In the genomic region with DNA sequence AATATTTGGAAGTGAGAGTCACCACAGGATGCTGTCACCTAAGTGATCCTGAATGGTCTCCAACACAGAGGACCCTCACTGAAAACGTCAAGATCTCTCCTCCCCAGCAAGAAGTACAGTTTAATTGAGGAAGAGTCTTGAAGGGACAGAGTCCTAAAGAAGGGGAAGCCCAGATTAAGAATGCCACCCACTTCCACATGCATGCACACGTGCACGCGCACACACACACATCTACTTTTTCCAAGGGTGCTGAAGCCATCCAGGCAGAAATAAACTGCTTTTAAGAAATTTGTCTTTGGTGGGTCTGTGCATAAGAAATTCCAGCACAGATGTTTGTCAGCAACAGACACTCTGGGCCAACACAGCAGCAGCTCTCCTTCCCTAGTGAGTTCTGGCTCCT, we compare ENCODE assay signal across 14 cellular contexts.
"Had no signal": no experiment of that assay in that cellular context is flagged by ENCODE, and none has a peak within 500 bp of the region (broad histone marks: within the 10 kb centered on the region; RNA-seq: fewer than 3 reads in every experiment).

No MANE protein-coding gene starts in this region.

- H3K27ac ChIP-seq: esophagus squamous epithelium, tibial artery, uterus had no signal

- H3K4me1 Mint-ChIP-seq: activated B cell treated with CpG ODN at 0.5 μM for 24 hours had no signal

- DNase-seq: activated B cell treated with CpG ODN at 0.5 μM for 24 hours; activated CD4-positive, alpha-beta memory T cell treated with anti-CD3 and anti-CD28 coated beads, Interleukin-2, amount 10 ng/mL, durations not matched to agents 7 days and 5 days; activated CD4-positive, alpha-beta T cell treated with anti-CD3 and anti-CD28 coated beads for 48 hours; activated naive CD4-positive, alpha-beta T cell treated with Interleukin-2 at 50 U/mL for 16 hours; activated T-cell treated with anti-CD3 and anti-CD28 coated beads, Interleukin-2, amount 50 U/mL, for 24 hours; effector CD8-positive, alpha-beta T cell; esophagus squamous epithelium; occipital lobe; stimulated activated CD4-positive, alpha-beta T cell treated with anti-CD3 and anti-CD28 coated beads, Interleukin-2, amount 100 ng/mL, for 24 hours; stimulated activated naive CD4-positive, alpha-beta T cell treated with Interleukin-2 at 50 U/mL for 16 hours; tibial artery; uterus had no signal

- H3K4me3 ChIP-seq: esophagus squamous epithelium, tibial artery, uterus had no signal

- H3K27me3 ChIP-seq: esophagus squamous epithelium, uterus had no signal

- H3K4me3 Mint-ChIP-seq: activated B cell treated with CpG ODN at 0.5 μM for 24 hours; activated CD4-positive, alpha-beta memory T cell treated with anti-CD3 and anti-CD28 coated beads, Interleukin-2, amount 10 ng/mL, durations not matched to agents 7 days and 5 days; activated T-cell treated with anti-CD3 and anti-CD28 coated beads, Interleukin-2, amount 50 U/mL, for 24 hours had no signal

- H3K9me3 Mint-ChIP-seq: activated T-cell treated with anti-CD3 and anti-CD28 coated beads, Interleukin-2, amount 50 U/mL, for 24 hours had no signal

- H3K27ac Mint-ChIP-seq: activated B cell treated with CpG ODN at 0.5 μM for 24 hours; activated CD4-positive, alpha-beta memory T cell treated with anti-CD3 and anti-CD28 coated beads, Interleukin-2, amount 10 ng/mL, durations not matched to agents 7 days and 5 days; activated T-cell treated with anti-CD3 and anti-CD28 coated beads, Interleukin-2, amount 50 U/mL, for 24 hours; activated T-helper 2 cell treated with anti-CD3 and anti-CD28 coated beads, Interferon-gamma antibody, Interleukin-2, Interleukin-4, amounts not matched to agents 10 μg/mL and 5 μg/mL and 100 μg/mL, durations not matched to agents 14 hours and 24 hours and 36 hours; progenitor cell of endocrine pancreas had no signal

- H3K9me3 ChIP-seq: esophagus squamous epithelium, tibial artery, uterus had no signal

- H3K27me3 Mint-ChIP-seq: activated T-cell treated with anti-CD3 and anti-CD28 coated beads, Interleukin-2, amount 50 U/mL, for 24 hours; progenitor cell of endocrine pancreas had no signal

- H3K4me1 ChIP-seq: tibial artery, uterus had no signal

- H3K36me3 ChIP-seq: esophagus squamous epithelium, tibial artery, uterus had no signal
